Comparison of ENCODE assay signal across 1 cellular context in genomic region chr5:79235578-79236363, GRCh38.
TF ChIP-seq lines count a peak whose summit lies in the region.

Gene JMY (plus strand): TSS chr5:79236131. CDS start chr5:79236651, 520 bp downstream.

TF ChIP-seq in HepG2, 621 proteins besides CTCF, POLR2A, EP300 and RAD21 (continued from another document and continues in another):
- TF ChIP-seq SP4 (CRISPR knock-in tag; IDR thresholded peaks at IDR 0.05): 0 out of 2 replicates have a peak, but pooled peaks have one; percentile 11
- TF ChIP-seq ZNF784 (CRISPR knock-in tag; IDR thresholded peaks at IDR 0.05; ENCODE audit: borderline replicate concordance): peak; percentile 41; the same call in 1 of the 2 replicates
- peak; percentile 50; the same call in 1 of the 2 replicates for TF ChIP-seq TFE3 (CRISPR knock-in tag; IDR thresholded peaks at IDR 0.05)
- TF ChIP-seq MXD4 (CRISPR knock-in tag; IDR thresholded peaks at IDR 0.05): no peak
- peak; percentile 50; the same call in 1 of the 2 replicates for TF ChIP-seq KDM5A (IDR thresholded peaks at IDR 0.05; ENCODE audit: borderline replicate concordance, low read length)
- no peak for TF ChIP-seq ZNF564 (CRISPR knock-in tag; IDR thresholded peaks at IDR 0.05)
- TF ChIP-seq ZNF776 (CRISPR knock-in tag; IDR thresholded peaks at IDR 0.05): 0 out of 2 replicates have a peak, but pooled peaks have one; percentile 18
- TF ChIP-seq RFXAP (CRISPR knock-in tag; IDR thresholded peaks at IDR 0.05; ENCODE audit: borderline replicate concordance): no peak
- no peak for TF ChIP-seq EED (CRISPR knock-in tag; IDR thresholded peaks at IDR 0.05)
- no peak for TF ChIP-seq HNRNPK (IDR thresholded peaks at IDR 0.05; ENCODE audit: low read depth, low read length, poor library complexity, severe bottlenecking)
- TF ChIP-seq ZBTB14 (CRISPR knock-in tag; IDR thresholded peaks at IDR 0.05): peak; percentile 88
- TF ChIP-seq MNT (IDR thresholded peaks at IDR 0.05): peak; percentile 93
- peak; percentile 76; the same call in 1 of the 2 replicates for TF ChIP-seq ZNF563 (CRISPR knock-in tag; IDR thresholded peaks at IDR 0.05)
- TF ChIP-seq ZNF136 (CRISPR knock-in tag; IDR thresholded peaks at IDR 0.05; ENCODE audit: low read depth): no peak; the same call in 1 of the 2 replicates
- TF ChIP-seq IRF2 (CRISPR knock-in tag; IDR thresholded peaks at IDR 0.05): peak; percentile 1; the same call in 1 of the 2 replicates
- TF ChIP-seq FOXK1 (CRISPR knock-in tag; IDR thresholded peaks at IDR 0.05; ENCODE audit: borderline replicate concordance, low read depth): peak; percentile 88; the same call in 1 of the 2 replicates
- TF ChIP-seq NFKB2 (CRISPR knock-in tag; IDR thresholded peaks at IDR 0.05; ENCODE audit: borderline replicate concordance): peak; percentile 68; the same call in 1 of the 2 replicates
- no peak for TF ChIP-seq FOXO4 (CRISPR knock-in tag; conservative IDR thresholded peaks at IDR 0.05)
- TF ChIP-seq BCL6 (CRISPR knock-in tag; IDR thresholded peaks at IDR 0.05): 0 out of 2 replicates have a peak, but pooled peaks have one; percentile 16
- no peak for TF ChIP-seq ZNF230 (CRISPR knock-in tag; IDR thresholded peaks at IDR 0.05)
- peak; percentile 50 for TF ChIP-seq ASH2L (IDR thresholded peaks at IDR 0.05; ENCODE audit: insufficient read length, low read depth, low read length)
- no peak for TF ChIP-seq NR2F1 (CRISPR knock-in tag; IDR thresholded peaks at IDR 0.05)
- TF ChIP-seq ZNF704 (CRISPR knock-in tag; IDR thresholded peaks at IDR 0.05; ENCODE audit: borderline replicate concordance): no peak
- TF ChIP-seq KLF15 (CRISPR knock-in tag; IDR thresholded peaks at IDR 0.05; ENCODE audit: borderline replicate concordance): 0 out of 2 replicates have a peak, but pooled peaks have one; percentile 57
- TF ChIP-seq SMARCE1 (IDR thresholded peaks at IDR 0.05; ENCODE audit: borderline replicate concordance): no peak
- TF ChIP-seq POGK (CRISPR knock-in tag; conservative IDR thresholded peaks at IDR 0.05): peak; percentile 56; the same call in 1 of the 2 replicates
- TF ChIP-seq BHLHE40 (IDR thresholded peaks at IDR 0.05; ENCODE audit: low read length): peak; percentile 99
- TF ChIP-seq ZSCAN21 (CRISPR knock-in tag; IDR thresholded peaks at IDR 0.05; ENCODE audit: borderline replicate concordance): peak; percentile 45; the same call in 1 of the 2 replicates
- TF ChIP-seq ZBTB34 (CRISPR knock-in tag; IDR thresholded peaks at IDR 0.05): no peak
- TF ChIP-seq ZGPAT (CRISPR knock-in tag; IDR thresholded peaks at IDR 0.05): peak; percentile 42
- TF ChIP-seq MTA3 (CRISPR knock-in tag; IDR thresholded peaks at IDR 0.05): no peak
- no peak for TF ChIP-seq NCOA1 (CRISPR knock-in tag; IDR thresholded peaks at IDR 0.05)
- no peak for TF ChIP-seq CCAR2 (optimal IDR thresholded peaks at IDR 0.05; ENCODE audit: low read depth, low read length)
- 0 out of 2 replicates have a peak, but pooled peaks have one; percentile 39 for TF ChIP-seq ZNF607 (CRISPR knock-in tag; IDR thresholded peaks at IDR 0.05; ENCODE audit: borderline replicate concordance)
- TF ChIP-seq TAF1 (CRISPR knock-in tag; IDR thresholded peaks at IDR 0.05): peak; percentile 76
- 0 out of 2 replicates have a peak, but pooled peaks have one; percentile 35 for TF ChIP-seq ZNF280B (CRISPR knock-in tag; IDR thresholded peaks at IDR 0.05; ENCODE audit: borderline replicate concordance)
- 0 out of 2 replicates have a peak, but pooled peaks have one; percentile 78 for TF ChIP-seq POLR2AphosphoS2 (IDR thresholded peaks at IDR 0.05; ENCODE audit: low read depth, low read length)
- peak; percentile 97 for TF ChIP-seq ZNF33A (CRISPR knock-in tag; IDR thresholded peaks at IDR 0.05; ENCODE audit: borderline replicate concordance)
- TF ChIP-seq ZNF670 (CRISPR knock-in tag; IDR thresholded peaks at IDR 0.05; ENCODE audit: borderline replicate concordance): peak; percentile 59; the same call in 1 of the 2 replicates
- TF ChIP-seq XRCC5 (optimal IDR thresholded peaks at IDR 0.05; ENCODE audit: low read length): peak; percentile 6
- TF ChIP-seq UBTF (CRISPR knock-in tag; IDR thresholded peaks at IDR 0.05): peak; percentile 76
- 0 out of 2 replicates have a peak, but pooled peaks have one; percentile 30 for TF ChIP-seq NR2C2 (CRISPR knock-in tag; IDR thresholded peaks at IDR 0.05; ENCODE audit: borderline replicate concordance)
- no peak for TF ChIP-seq SALL2 (CRISPR knock-in tag; IDR thresholded peaks at IDR 0.05)
- TF ChIP-seq PHB2 (IDR thresholded peaks at IDR 0.05; ENCODE audit: partially characterized antibody): no peak
- TF ChIP-seq RBFOX2 (IDR thresholded peaks at IDR 0.05; ENCODE audit: low read depth, low read length): peak; percentile 79
